21 cellular contexts compared by ENCODE assay signal in genomic region chr19:40524133-40524549, GRCh38.
"Had no signal": no experiment of that assay in that cellular context is flagged by ENCODE, and none has a peak within 500 bp of the region (broad histone marks: within the 10 kb centered on the region; RNA-seq: fewer than 3 reads in every experiment).

No MANE protein-coding gene starts in this region.

- DNase-seq: activated CD4-positive, alpha-beta T cell treated with anti-CD3 and anti-CD28 coated beads, Interleukin-2, amount 50 U/mL, for 1 hour; activated CD4-positive, CD25-positive, alpha-beta regulatory T cell treated with anti-CD3 and anti-CD28 coated beads, Interleukin-2, amount 50 U/mL, for 72 hours; activated CD8-positive, alpha-beta memory T cell treated with anti-CD3 and anti-CD28 coated beads for 24 hours; activated CD8-positive, alpha-beta memory T cell treated with anti-CD3 and anti-CD28 coated beads, Interleukin-2, amount 50 U/mL, for 4 hours; activated T-cell treated with anti-CD3 and anti-CD28 coated beads, Interleukin-2, amount 50 U/mL, for 24 hours; aorta; foreskin keratinocyte; lower lobe of right lung; mesendoderm; mucosa of descending colon; nephron progenitor cell; retina; stimulated activated CD4-positive, alpha-beta T cell treated with anti-CD3 and anti-CD28 coated beads, Interleukin-2, amount 100 ng/mL, for 48 hours; stimulated activated CD8-positive, alpha-beta memory T cell treated with anti-CD3 and anti-CD28 coated beads, Interleukin-4, amount 100 ng/mL, for 48 hours; stimulated activated naive B cell treated with anti-CD40 and anti-IgM and Interleukin-4, amounts not matched to agents 10 μg/mL and 1 μg/mL and 100 μg/mL, for 72 hours; transverse colon had no signal

- H3K4me3 ChIP-seq: lower lobe of right lung, mucosa of descending colon, transverse colon had no signal

- H3K9me3 Mint-ChIP-seq: activated naive CD4-positive, alpha-beta T cell treated with anti-CD3 and anti-CD28 coated beads, Interleukin-2, amount 50 U/mL, for 72 hours; activated T-cell treated with anti-CD3 and anti-CD28 coated beads, Interleukin-2, amount 50 U/mL, for 24 hours; activated T-helper 17 cell treated with anti-CD3 and anti-CD28 coated beads, Interleukin-2, amount 50 U/mL, for 72 hours; stimulated activated naive B cell treated with anti-CD40 and anti-IgM and Interleukin-4, amounts not matched to agents 10 μg/mL and 1 μg/mL and 100 μg/mL, for 72 hours had no signal

- H3K4me3 Mint-ChIP-seq: activated T-cell treated with anti-CD3 and anti-CD28 coated beads, Interleukin-2, amount 50 U/mL, for 24 hours; activated T-helper 17 cell treated with anti-CD3 and anti-CD28 coated beads, Interleukin-2, amount 50 U/mL, for 72 hours; brain; stimulated activated naive B cell treated with anti-CD40 and anti-IgM and Interleukin-4, amounts not matched to agents 10 μg/mL and 1 μg/mL and 100 μg/mL, for 72 hours had no signal

- H3K27ac ChIP-seq: foreskin keratinocyte, lower lobe of right lung, transverse colon, VCaP had no signal

- H3K4me1 Mint-ChIP-seq: brain had no signal

- H3K27ac Mint-ChIP-seq: activated naive CD4-positive, alpha-beta T cell treated with anti-CD3 and anti-CD28 coated beads, Interleukin-2, amount 50 U/mL, for 72 hours; activated T-cell treated with anti-CD3 and anti-CD28 coated beads, Interleukin-2, amount 50 U/mL, for 24 hours; activated T-helper 17 cell treated with anti-CD3 and anti-CD28 coated beads, Interleukin-2, amount 50 U/mL, for 72 hours; nephron progenitor cell had no signal

- H3K36me3 ChIP-seq: lower lobe of right lung, transverse colon had no signal

- H3K4me1 ChIP-seq: foreskin keratinocyte had no signal

- H3K9me3 ChIP-seq: lower lobe of right lung, mucosa of descending colon, transverse colon had no signal

- H3K36me3 Mint-ChIP-seq: activated naive CD4-positive, alpha-beta T cell treated with anti-CD3 and anti-CD28 coated beads, Interleukin-2, amount 50 U/mL, for 72 hours; stimulated activated naive B cell treated with anti-CD40 and anti-IgM and Interleukin-4, amounts not matched to agents 10 μg/mL and 1 μg/mL and 100 μg/mL, for 72 hours had no signal

- FAIRE-seq: urothelium cell line had no signal
